In the genomic region with DNA sequence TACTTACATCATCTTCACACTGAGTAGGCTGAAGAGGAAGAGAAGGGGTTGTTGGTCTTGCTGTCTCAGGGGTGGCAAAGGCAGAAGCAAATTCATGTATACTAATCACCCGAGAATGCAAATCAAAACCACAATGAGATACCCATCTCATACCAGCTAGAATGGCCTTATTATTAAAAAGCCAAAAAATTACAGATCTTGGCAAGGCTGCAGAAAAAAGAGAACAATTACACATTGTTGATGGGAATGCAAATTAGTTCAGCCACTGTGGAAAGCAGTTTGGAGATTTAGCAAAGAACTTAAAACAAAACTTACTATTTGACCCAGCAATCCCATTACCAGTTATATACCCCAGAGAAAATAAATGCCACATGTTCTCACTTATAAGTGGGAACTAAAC, we compare ENCODE assay signal across 19 cellular contexts.
DNase-seq lines count a peak whose midpoint lies in the region; FAIRE-seq and TF ChIP-seq lines count a peak whose summit lies in the region.
"Had no signal": no experiment of that assay in that cellular context is flagged by ENCODE, and none has a peak within 500 bp of the region (broad histone marks: within the 10 kb centered on the region; RNA-seq: fewer than 3 reads in every experiment).

No MANE protein-coding gene starts in this region.

- H2BK12ac ChIP-seq in trophoblast cell (ENCODE audit: low read length): no peak overlapping the region

- no peak overlapping the region for H2BK120ac ChIP-seq in trophoblast cell (ENCODE audit: insufficient read depth, low read length, poor library complexity)

- H4K12ac ChIP-seq in trophoblast cell (ENCODE audit: low read depth, low read length): no peak overlapping the region

- H3K4me2 ChIP-seq in endothelial cell of umbilical vein (ENCODE audit: insufficient read depth, low read length) (no peak overlapping the region), trophoblast cell (ENCODE audit: low read length) (no peak overlapping the region)
- H3K4me2 ChIP-seq: BLaER1 treated with 17β-estradiol and CSF1 and Interleukin-3, amounts not matched to agents 10 nM and 100 nM had no signal

- DNase-seq in EL: peak; percentile 80
- DNase-seq in RPMI7951 (ENCODE audit: low read depth): peak; percentile 65
- DNase-seq in endothelial cell of umbilical vein (ENCODE audit: low read depth, low spot score): no peak
- DNase-seq in putamen (ENCODE audit: low spot score): peak; percentile 94
- DNase-seq in trophoblast cell: no peak
- no peak for DNase-seq in HEK293T (ENCODE audit: extremely low spot score)
- no peak for DNase-seq in NCI-H1092 (lab: John Stamatoyannopoulos, UW)
- DNase-seq in right atrium auricular region (ENCODE audit: low spot score): no peak
- DNase-seq: activated CD4-positive, alpha-beta T cell treated with anti-CD3 and anti-CD28 coated beads, Interleukin-2, amount 50 U/mL, for 48 hours; DMS53; effector CD4-positive, alpha-beta T cell; glutamatergic neuron; NCI-H1092 treated with DMSO at 0.1 percent for 48 hours; NCI-H2171; pancreas; SIG-M5 had no signal

- H3K4ac ChIP-seq in trophoblast cell (ENCODE audit: low read depth, low read length): no peak overlapping the region

- no peak overlapping the region for H2BK5ac ChIP-seq in trophoblast cell (ENCODE audit: low read depth, low read length, poor library complexity)

- WGBS in trophoblast cell (ENCODE audit: extremely low coverage, insufficient coverage, insufficient read length): no CpG with 5 or more reads among the region's 1 CpG

- H3K9me1 ChIP-seq in endothelial cell of umbilical vein (replicated peaks; ENCODE audit: control insufficient read depth, extremely low read depth, insufficient read depth, low read length): no peaks in the 10 kb centered on the region

- no peak overlapping the region for H3K18ac ChIP-seq in trophoblast cell (ENCODE audit: low read length)

- no peak for TF ChIP-seq POLR2A in endothelial cell of umbilical vein (IDR thresholded peaks at IDR 0.05; ENCODE audit: low read depth, low read length)

- no peak overlapping the region for H4K8ac ChIP-seq in trophoblast cell (ENCODE audit: low read depth, low read length)

- H3K4me3 ChIP-seq in endothelial cell of umbilical vein (replicated peaks in 1 of 3; ENCODE audit: insufficient read depth in 1 of 3, low read depth in 1 of 3, low read length in 3 of 3) (no peak overlapping the region), trophoblast cell (ENCODE audit: low read depth, low read length) (no peak overlapping the region), right atrium auricular region (no peak overlapping the region)
- H3K4me3 ChIP-seq: BLaER1 treated with 17β-estradiol and CSF1 and Interleukin-3, amounts not matched to agents 10 nM and 100 nM; GM12878; pancreas had no signal

- no peaks in the 10 kb centered on the region for H3K79me2 ChIP-seq in endothelial cell of umbilical vein (ENCODE audit: control insufficient read depth, insufficient read depth, low read length)
- no peaks in the 10 kb centered on the region for H3K79me2 ChIP-seq in trophoblast cell (ENCODE audit: control insufficient read depth, insufficient read depth, low read length, poor library complexity)

- no peaks in the 10 kb centered on the region for H3K79me1 ChIP-seq in trophoblast cell (ENCODE audit: low read length)

- no peaks in the 10 kb centered on the region for H3K36me3 ChIP-seq in endothelial cell of umbilical vein (ENCODE audit: control insufficient read depth in 2 of 2, extremely low read depth in 1 of 2, insufficient read depth in 2 of 2, low read length in 2 of 2)
- H3K36me3 ChIP-seq in trophoblast cell (ENCODE audit: control insufficient read depth in 1 of 2, insufficient read depth in 2 of 2, low read length in 2 of 2): no peaks in the 10 kb centered on the region
- no peaks in the 10 kb centered on the region for H3K36me3 ChIP-seq in right atrium auricular region
- H3K36me3 ChIP-seq: BLaER1 treated with 17β-estradiol and CSF1 and Interleukin-3, amounts not matched to agents 10 nM and 100 nM; pancreas had no signal

- dilution Hi-C loops in endothelial cell of umbilical vein (cut with MboI; ENCODE audit: extremely low pct_ligation_motif_present, low sequenced_read_pairs): no loop called here

- POLR2A ChIA-PET in endothelial cell of umbilical vein (lab: Charles Lee): no interaction called here
- POLR2A ChIA-PET in HEK293T (lab: Yijun Ruan, JAX): no interaction called here

- no peak overlapping the region for H4K91ac ChIP-seq in trophoblast cell (ENCODE audit: low read depth, low read length)

- H2AK5ac ChIP-seq in trophoblast cell (ENCODE audit: low read length): no peak overlapping the region

- H2AFZ ChIP-seq in endothelial cell of umbilical vein (ENCODE audit: low read depth, low read length) (no peak overlapping the region), trophoblast cell (ENCODE audit: insufficient read depth, low read length, poor library complexity) (no peak overlapping the region)

- CTCF ChIA-PET in endothelial cell of umbilical vein (lab: Charles Lee) (interaction anchor here (0.7 kb wide), 1 partner anchor 28 kb away, joined by 3 read pairs; no protein-coding TSS in a partner anchor), HEK293T (lab: Yijun Ruan, JAX) (no interaction called here)

- H3K27ac ChIP-seq in endothelial cell of umbilical vein (ENCODE audit: insufficient read depth, low read depth, low read length) (no peak overlapping the region), trophoblast cell (ENCODE audit: low read depth, low read length) (no peak overlapping the region), right atrium auricular region (no peak overlapping the region)
- H3K27ac ChIP-seq: BLaER1 treated with 17β-estradiol and CSF1 and Interleukin-3, amounts not matched to agents 10 nM and 100 nM; pancreas had no signal

- intact Hi-C loops in endothelial cell of umbilical vein (cut with micrococcal nuclease): no loop called here

- H3K14ac ChIP-seq in trophoblast cell (ENCODE audit: low read length): no peak overlapping the region

- H3K9me3 ChIP-seq in endothelial cell of umbilical vein (replicated peaks; ENCODE audit: control insufficient read depth, insufficient read depth, low read length) (no peaks in the 10 kb centered on the region), trophoblast cell (ENCODE audit: insufficient read depth, low read depth, low read length) (no peaks in the 10 kb centered on the region), right atrium auricular region (no peaks in the 10 kb centered on the region)
- H3K9me3 ChIP-seq: pancreas had no signal

- no peaks in the 10 kb centered on the region for H3K27me3 ChIP-seq in endothelial cell of umbilical vein (ENCODE audit: control insufficient read depth in 2 of 2, insufficient read depth in 2 of 2, low read length in 2 of 2)
- H3K27me3 ChIP-seq in trophoblast cell (ENCODE audit: insufficient read depth, low read length): no peaks in the 10 kb centered on the region
- H3K27me3 ChIP-seq in right atrium auricular region: no peaks in the 10 kb centered on the region
- H3K27me3 ChIP-seq: BLaER1 treated with 17β-estradiol and CSF1 and Interleukin-3, amounts not matched to agents 10 nM and 100 nM; pancreas had no signal

- no peak for FAIRE-seq in endothelial cell of umbilical vein (lab: Jason Lieb, UNC)
- FAIRE-seq: GM12878, islet of Langerhans, pancreas had no signal

- no TSS peak for BruUV-seq in endothelial cell of umbilical vein (replicated peaks; lab: Mats Ljungman, UMichigan)

- H3K4me1 ChIP-seq in endothelial cell of umbilical vein (ENCODE audit: control insufficient read depth, extremely low read depth, insufficient read depth, low read length) (peaks cover 21% of the 10 kb centered on the region), trophoblast cell (ENCODE audit: control insufficient read depth in 1 of 2, insufficient read depth in 2 of 2, low read length in 2 of 2) (no peaks in the 10 kb centered on the region), right atrium auricular region (no peaks in the 10 kb centered on the region)
- H3K4me1 ChIP-seq: BLaER1 treated with 17β-estradiol and CSF1 and Interleukin-3, amounts not matched to agents 10 nM and 100 nM; pancreas had no signal

- H3K9ac ChIP-seq in endothelial cell of umbilical vein (replicated peaks; ENCODE audit: extremely low read depth, insufficient read depth, low read length) (no peak overlapping the region), trophoblast cell (ENCODE audit: low read length) (no peak overlapping the region)
- H3K9ac ChIP-seq: BLaER1 treated with 17β-estradiol and CSF1 and Interleukin-3, amounts not matched to agents 10 nM and 100 nM had no signal

- H3K23ac ChIP-seq in trophoblast cell (ENCODE audit: low read length): no peak overlapping the region

- no peak for TF ChIP-seq CTCF in endothelial cell of umbilical vein (IDR thresholded peaks at IDR 0.05; ENCODE audit: extremely low read depth in 1 of 2, insufficient read depth in 1 of 2, low read depth in 1 of 2, low read length in 2 of 2)
- TF ChIP-seq CTCF in right atrium auricular region (IDR thresholded peaks at IDR 0.05): no peak

- H4K20me1 ChIP-seq in endothelial cell of umbilical vein (replicated peaks; ENCODE audit: control insufficient read depth, extremely low read depth, insufficient read depth, low read length): no peaks in the 10 kb centered on the region
- H4K20me1 ChIP-seq: BLaER1 treated with 17β-estradiol and CSF1 and Interleukin-3, amounts not matched to agents 10 nM and 100 nM had no signal

TF ChIP-seq in endothelial cell of umbilical vein, 7 proteins besides CTCF, POLR2A, EP300 and RAD21:
- TF ChIP-seq EZH2 (IDR thresholded peaks at IDR 0.05; ENCODE audit: borderline replicate concordance, low read depth, low read length, severe bottlenecking) (no peak), GATA2 (IDR thresholded peaks at IDR 0.05; ENCODE audit: insufficient read depth, insufficient read length, low read depth, low read length) (peak; percentile 33), FOS (IDR thresholded peaks at IDR 0.05; ENCODE audit: borderline replicate concordance, insufficient read depth, low read length) (no peak), MYC (IDR thresholded peaks at IDR 0.05; ENCODE audit: low read depth, low read length) (no peak)
- TF ChIP-seq, protein P1, sequence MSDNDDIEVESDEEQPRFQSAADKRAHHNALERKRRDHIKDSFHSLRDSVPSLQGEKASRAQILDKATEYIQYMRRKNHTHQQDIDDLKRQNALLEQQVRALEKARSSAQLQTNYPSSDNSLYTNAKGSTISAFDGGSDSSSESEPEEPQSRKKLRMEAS (IDR thresholded peaks at IDR 0.05; ENCODE audit: insufficient read depth, insufficient read length): no peak

TF ChIP-seq in HEK293T, 16 proteins besides CTCF, POLR2A, EP300 and RAD21 (continues in another document):
- TF ChIP-seq FOXK2 (IDR thresholded peaks at IDR 0.05) (no peak), HDGF (IDR thresholded peaks at IDR 0.05; ENCODE audit: borderline replicate concordance) (no peak), FOXA1 (IDR thresholded peaks at IDR 0.05) (no peak), CTBP1 (IDR thresholded peaks at IDR 0.05; ENCODE audit: borderline replicate concordance) (no peak), SUZ12 (IDR thresholded peaks at IDR 0.05) (no peak), ELF4 (IDR thresholded peaks at IDR 0.05) (no peak), TARDBP (IDR thresholded peaks at IDR 0.05) (no peak), NFRKB (IDR thresholded peaks at IDR 0.05) (no peak), BHLHE40 (IDR thresholded peaks at IDR 0.05; ENCODE audit: borderline replicate concordance) (no peak), ZNF384 (IDR thresholded peaks at IDR 0.05) (no peak), SP1 (IDR thresholded peaks at IDR 0.05) (no peak)

Comparison
In these comparisons a context has a peak if more than half of its experiments do, and no peak if none do; other contexts are left out.
1. DNase-seq: peak in EL (single experiment), RPMI7951 (single experiment) and putamen (single experiment); none in endothelial cell of umbilical vein (single experiment), trophoblast cell (0 of 2), HEK293T (single experiment), NCI-H1092 (single experiment) and right atrium auricular region (single experiment).